1 cellular context compared by ENCODE assay signal in the genomic region with DNA sequence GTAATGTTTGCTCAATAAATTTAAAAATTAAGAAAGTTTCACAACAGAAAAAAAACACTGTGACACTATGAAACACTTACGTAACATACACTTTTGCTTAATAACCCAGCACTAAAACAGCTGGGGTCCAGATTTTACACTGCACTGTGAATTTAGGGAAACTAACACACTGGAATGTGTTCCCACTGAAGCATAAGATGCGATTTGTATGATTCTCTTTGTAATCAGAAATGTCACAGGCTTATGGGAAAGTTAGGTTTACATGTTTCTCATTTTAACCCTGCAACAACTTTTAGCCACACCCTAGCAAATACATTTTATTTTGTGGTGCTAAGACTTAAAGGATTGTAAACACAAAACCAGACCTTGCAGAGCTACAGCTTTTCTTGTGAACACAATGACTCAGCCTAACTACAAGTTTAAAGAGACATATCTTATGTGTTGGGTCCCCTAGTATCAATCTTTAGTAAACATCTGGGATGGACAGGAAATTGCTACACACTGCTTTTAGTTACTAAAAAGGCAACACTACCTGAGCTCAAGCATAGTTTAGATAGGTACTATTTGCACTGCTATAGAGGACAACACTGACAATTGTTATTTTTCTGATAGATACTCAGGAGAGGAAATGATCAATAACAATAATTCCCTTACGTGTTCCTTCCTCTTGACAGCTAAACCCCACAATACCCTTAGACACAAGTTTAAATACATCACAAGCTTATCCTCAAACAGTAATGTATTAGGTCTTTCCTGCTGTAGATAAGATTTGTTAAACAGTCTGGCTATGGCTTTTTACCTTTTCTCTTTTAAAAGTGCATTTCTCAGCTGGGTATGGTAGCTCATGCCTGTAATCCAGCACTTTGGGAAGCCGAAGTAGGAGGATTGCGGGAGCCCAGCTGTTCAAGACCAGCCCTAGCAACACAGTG.
TF ChIP-seq lines count a peak whose summit lies in the region.

No MANE protein-coding gene starts in this region.

TF ChIP-seq in HepG2, 621 proteins besides CTCF, POLR2A, EP300 and RAD21 (continued from another document and continues in another):
- TF ChIP-seq ZNF75D (CRISPR knock-in tag; IDR thresholded peaks at IDR 0.05; ENCODE audit: borderline replicate concordance) (no peak), NCOA5 (CRISPR knock-in tag; IDR thresholded peaks at IDR 0.05) (no peak), HMG20B (CRISPR knock-in tag; conservative IDR thresholded peaks at IDR 0.05) (0 out of 2 replicates have a peak, but pooled peaks have one; percentile 36), ZNF597 (CRISPR knock-in tag; IDR thresholded peaks at IDR 0.05) (no peak), ZNF446 (CRISPR knock-in tag; IDR thresholded peaks at IDR 0.05) (no peak), HNF4G (IDR thresholded peaks at IDR 0.05; ENCODE audit: borderline replicate concordance, low read depth, low read length) (peak; percentile 50; the same call in 1 of the 2 replicates), HNF4G (CRISPR knock-in tag; IDR thresholded peaks at IDR 0.05; ENCODE audit: borderline replicate concordance, low read depth) (no peak), ZBTB37 (CRISPR knock-in tag; IDR thresholded peaks at IDR 0.05) (no peak), PHF8 (CRISPR knock-in tag; IDR thresholded peaks at IDR 0.05) (no peak), REST (IDR thresholded peaks at IDR 0.05; ENCODE audit: borderline replicate concordance in 1 of 2, low read depth in 1 of 2, low read length in 2 of 2) (peak in 1 of 2 experiments; percentile 62; a peak in 2 of 4 replicates), TRIM24 (CRISPR knock-in tag; IDR thresholded peaks at IDR 0.05) (no peak), PHF21A (CRISPR knock-in tag; IDR thresholded peaks at IDR 0.05) (peak; percentile 91), HOXA3 (CRISPR knock-in tag; IDR thresholded peaks at IDR 0.05) (no peak; the same call in 1 of the 2 replicates), ZSCAN12 (CRISPR knock-in tag; IDR thresholded peaks at IDR 0.05) (no peak), HIVEP1 (CRISPR knock-in tag; IDR thresholded peaks at IDR 0.05) (no peak), NFE2L2 (IDR thresholded peaks at IDR 0.05; ENCODE audit: low read length) (peak; percentile 90), ZSCAN5A (CRISPR knock-in tag; IDR thresholded peaks at IDR 0.05; ENCODE audit: borderline replicate concordance) (peak; percentile 75; the same call in 1 of the 2 replicates), ZNF101 (CRISPR knock-in tag; IDR thresholded peaks at IDR 0.05; ENCODE audit: borderline replicate concordance, low read depth) (no peak), ZNF678 (CRISPR knock-in tag; IDR thresholded peaks at IDR 0.05) (no peak), ZNF7 (CRISPR knock-in tag; IDR thresholded peaks at IDR 0.05) (no peak)
- TF ChIP-seq, protein P1, sequence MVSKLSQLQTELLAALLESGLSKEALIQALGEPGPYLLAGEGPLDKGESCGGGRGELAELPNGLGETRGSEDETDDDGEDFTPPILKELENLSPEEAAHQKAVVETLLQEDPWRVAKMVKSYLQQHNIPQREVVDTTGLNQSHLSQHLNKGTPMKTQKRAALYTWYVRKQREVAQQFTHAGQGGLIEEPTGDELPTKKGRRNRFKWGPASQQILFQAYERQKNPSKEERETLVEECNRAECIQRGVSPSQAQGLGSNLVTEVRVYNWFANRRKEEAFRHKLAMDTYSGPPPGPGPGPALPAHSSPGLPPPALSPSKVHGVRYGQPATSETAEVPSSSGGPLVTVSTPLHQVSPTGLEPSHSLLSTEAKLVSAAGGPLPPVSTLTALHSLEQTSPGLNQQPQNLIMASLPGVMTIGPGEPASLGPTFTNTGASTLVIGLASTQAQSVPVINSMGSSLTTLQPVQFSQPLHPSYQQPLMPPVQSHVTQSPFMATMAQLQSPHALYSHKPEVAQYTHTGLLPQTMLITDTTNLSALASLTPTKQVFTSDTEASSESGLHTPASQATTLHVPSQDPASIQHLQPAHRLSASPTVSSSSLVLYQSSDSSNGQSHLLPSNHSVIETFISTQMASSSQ (IDR thresholded peaks at IDR 0.05; ENCODE audit: low read depth): peak; percentile 81
- TF ChIP-seq, protein P1 (CRISPR knock-in tag; IDR thresholded peaks at IDR 0.05; ENCODE audit: borderline replicate concordance): peak; percentile 92; the same call in 1 of the 2 replicates
- TF ChIP-seq, protein P2, sequence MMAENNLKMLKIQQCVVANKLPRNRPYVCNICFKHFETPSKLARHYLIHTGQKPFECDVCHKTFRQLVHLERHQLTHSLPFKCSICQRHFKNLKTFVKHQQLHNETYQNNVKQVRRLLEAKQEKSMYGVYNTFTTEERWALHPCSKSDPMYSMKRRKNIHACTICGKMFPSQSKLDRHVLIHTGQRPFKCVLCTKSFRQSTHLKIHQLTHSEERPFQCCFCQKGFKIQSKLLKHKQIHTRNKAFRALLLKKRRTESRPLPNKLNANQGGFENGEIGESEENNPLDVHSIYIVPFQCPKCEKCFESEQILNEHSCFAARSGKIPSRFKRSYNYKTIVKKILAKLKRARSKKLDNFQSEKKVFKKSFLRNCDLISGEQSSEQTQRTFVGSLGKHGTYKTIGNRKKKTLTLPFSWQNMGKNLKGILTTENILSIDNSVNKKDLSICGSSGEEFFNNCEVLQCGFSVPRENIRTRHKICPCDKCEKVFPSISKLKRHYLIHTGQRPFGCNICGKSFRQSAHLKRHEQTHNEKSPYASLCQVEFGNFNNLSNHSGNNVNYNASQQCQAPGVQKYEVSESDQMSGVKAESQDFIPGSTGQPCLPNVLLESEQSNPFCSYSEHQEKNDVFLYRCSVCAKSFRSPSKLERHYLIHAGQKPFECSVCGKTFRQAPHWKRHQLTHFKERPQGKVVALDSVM (CRISPR knock-in tag; IDR thresholded peaks at IDR 0.05): 0 out of 2 replicates have a peak, but pooled peaks have one; percentile 30
- TF ChIP-seq, protein P3, sequence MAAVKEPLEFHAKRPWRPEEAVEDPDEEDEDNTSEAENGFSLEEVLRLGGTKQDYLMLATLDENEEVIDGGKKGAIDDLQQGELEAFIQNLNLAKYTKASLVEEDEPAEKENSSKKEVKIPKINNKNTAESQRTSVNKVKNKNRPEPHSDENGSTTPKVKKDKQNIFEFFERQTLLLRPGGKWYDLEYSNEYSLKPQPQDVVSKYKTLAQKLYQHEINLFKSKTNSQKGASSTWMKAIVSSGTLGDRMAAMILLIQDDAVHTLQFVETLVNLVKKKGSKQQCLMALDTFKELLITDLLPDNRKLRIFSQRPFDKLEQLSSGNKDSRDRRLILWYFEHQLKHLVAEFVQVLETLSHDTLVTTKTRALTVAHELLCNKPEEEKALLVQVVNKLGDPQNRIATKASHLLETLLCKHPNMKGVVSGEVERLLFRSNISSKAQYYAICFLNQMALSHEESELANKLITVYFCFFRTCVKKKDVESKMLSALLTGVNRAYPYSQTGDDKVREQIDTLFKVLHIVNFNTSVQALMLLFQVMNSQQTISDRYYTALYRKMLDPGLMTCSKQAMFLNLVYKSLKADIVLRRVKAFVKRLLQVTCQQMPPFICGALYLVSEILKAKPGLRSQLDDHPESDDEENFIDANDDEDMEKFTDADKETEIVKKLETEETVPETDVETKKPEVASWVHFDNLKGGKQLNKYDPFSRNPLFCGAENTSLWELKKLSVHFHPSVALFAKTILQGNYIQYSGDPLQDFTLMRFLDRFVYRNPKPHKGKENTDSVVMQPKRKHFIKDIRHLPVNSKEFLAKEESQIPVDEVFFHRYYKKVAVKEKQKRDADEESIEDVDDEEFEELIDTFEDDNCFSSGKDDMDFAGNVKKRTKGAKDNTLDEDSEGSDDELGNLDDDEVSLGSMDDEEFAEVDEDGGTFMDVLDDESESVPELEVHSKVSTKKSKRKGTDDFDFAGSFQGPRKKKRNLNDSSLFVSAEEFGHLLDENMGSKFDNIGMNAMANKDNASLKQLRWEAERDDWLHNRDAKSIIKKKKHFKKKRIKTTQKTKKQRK (IDR thresholded peaks at IDR 0.05; ENCODE audit: low read length): no peak
- TF ChIP-seq, protein P4, sequence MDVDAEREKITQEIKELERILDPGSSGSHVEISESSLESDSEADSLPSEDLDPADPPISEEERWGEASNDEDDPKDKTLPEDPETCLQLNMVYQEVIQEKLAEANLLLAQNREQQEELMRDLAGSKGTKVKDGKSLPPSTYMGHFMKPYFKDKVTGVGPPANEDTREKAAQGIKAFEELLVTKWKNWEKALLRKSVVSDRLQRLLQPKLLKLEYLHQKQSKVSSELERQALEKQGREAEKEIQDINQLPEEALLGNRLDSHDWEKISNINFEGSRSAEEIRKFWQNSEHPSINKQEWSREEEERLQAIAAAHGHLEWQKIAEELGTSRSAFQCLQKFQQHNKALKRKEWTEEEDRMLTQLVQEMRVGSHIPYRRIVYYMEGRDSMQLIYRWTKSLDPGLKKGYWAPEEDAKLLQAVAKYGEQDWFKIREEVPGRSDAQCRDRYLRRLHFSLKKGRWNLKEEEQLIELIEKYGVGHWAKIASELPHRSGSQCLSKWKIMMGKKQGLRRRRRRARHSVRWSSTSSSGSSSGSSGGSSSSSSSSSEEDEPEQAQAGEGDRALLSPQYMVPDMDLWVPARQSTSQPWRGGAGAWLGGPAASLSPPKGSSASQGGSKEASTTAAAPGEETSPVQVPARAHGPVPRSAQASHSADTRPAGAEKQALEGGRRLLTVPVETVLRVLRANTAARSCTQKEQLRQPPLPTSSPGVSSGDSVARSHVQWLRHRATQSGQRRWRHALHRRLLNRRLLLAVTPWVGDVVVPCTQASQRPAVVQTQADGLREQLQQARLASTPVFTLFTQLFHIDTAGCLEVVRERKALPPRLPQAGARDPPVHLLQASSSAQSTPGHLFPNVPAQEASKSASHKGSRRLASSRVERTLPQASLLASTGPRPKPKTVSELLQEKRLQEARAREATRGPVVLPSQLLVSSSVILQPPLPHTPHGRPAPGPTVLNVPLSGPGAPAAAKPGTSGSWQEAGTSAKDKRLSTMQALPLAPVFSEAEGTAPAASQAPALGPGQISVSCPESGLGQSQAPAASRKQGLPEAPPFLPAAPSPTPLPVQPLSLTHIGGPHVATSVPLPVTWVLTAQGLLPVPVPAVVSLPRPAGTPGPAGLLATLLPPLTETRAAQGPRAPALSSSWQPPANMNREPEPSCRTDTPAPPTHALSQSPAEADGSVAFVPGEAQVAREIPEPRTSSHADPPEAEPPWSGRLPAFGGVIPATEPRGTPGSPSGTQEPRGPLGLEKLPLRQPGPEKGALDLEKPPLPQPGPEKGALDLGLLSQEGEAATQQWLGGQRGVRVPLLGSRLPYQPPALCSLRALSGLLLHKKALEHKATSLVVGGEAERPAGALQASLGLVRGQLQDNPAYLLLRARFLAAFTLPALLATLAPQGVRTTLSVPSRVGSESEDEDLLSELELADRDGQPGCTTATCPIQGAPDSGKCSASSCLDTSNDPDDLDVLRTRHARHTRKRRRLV (CRISPR knock-in tag; IDR thresholded peaks at IDR 0.05): no peak
